In the genomic region with DNA sequence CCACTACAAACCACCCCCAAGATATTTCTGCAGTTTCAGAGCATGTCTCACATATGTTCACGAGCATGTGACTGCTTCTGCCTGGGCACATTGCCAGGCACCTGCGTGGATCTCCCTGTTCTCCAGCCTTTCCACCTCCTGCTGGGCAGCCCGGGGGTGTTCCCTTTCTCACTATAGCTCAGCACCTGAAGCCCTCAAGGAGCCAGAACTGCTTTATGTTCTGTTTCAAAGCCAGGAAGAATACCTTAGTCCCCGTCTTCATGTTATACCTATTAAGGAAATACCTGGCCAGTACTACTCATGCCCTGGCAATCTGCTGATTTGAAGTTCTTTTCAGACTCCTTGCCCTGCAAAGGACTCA, we compare ENCODE assay signal across 19 cellular contexts. TPM values are rescaled to one million over a fixed set of nuclear protein-coding genes. Genes with fewer than 3 reads are reported as not detected.
DNase-seq lines count a peak whose midpoint lies in the region; ATAC-seq and TF ChIP-seq lines count a peak whose summit lies in the region.
"Had no signal": no experiment of that assay in that cellular context is flagged by ENCODE, and none has a peak within 500 bp of the region (broad histone marks: within the 10 kb centered on the region; RNA-seq: fewer than 3 reads in every experiment).

No MANE protein-coding gene starts in this region.

- H3K9me3 Mint-ChIP-seq in GM23338 (peaks cover 15% of the 10 kb centered on the region), brain (peaks cover 13 to 24% (median 19%) of the 10 kb centered on the region in 5 experiments), neural progenitor cell (peaks cover 10% of the 10 kb centered on the region), glutamatergic neuron (ENCODE audit: unreplicated experiment) (peaks cover 4% of the 10 kb centered on the region)
- H3K9me3 Mint-ChIP-seq: CD4-positive, alpha-beta T cell had no signal

- H3K36me3 ChIP-seq in GM23338 (ENCODE audit: insufficient read depth): no peaks in the 10 kb centered on the region
- no peaks in the 10 kb centered on the region for H3K36me3 ChIP-seq in neural progenitor cell
- H3K36me3 ChIP-seq: adrenal gland had no signal

- H3K9me2 ChIP-seq in GM23338 (ENCODE audit: insufficient read depth): 0 out of 2 replicates have a peak, but pooled peaks cover 3% of the 10 kb centered on the region

- no peak; the same call in 2 of the 3 replicates for ATAC-seq in GM23338
- ATAC-seq in HG03139 (IDR thresholded peaks at IDR 0.05; ENCODE audit: unreplicated experiment): no peak
- no peak for ATAC-seq in GM21390 (IDR thresholded peaks at IDR 0.05; ENCODE audit: unreplicated experiment)
- ATAC-seq: left lobe of liver had no signal

- no peaks in the 10 kb centered on the region for H3K27me3 ChIP-seq in GM23338 (ENCODE audit: insufficient read depth)
- H3K27me3 ChIP-seq in neural progenitor cell: no peaks in the 10 kb centered on the region
- H3K27me3 ChIP-seq: adrenal gland had no signal

- H3K27me3 Mint-ChIP-seq in GM23338 (ENCODE audit: insufficient read depth, low read depth, poor library complexity) (peaks cover 8% of the 10 kb centered on the region), brain (peaks cover 3% of the 10 kb centered on the region), neural progenitor cell (ENCODE audit: insufficient read depth, low read depth) (peaks cover 2% of the 10 kb centered on the region), glutamatergic neuron (ENCODE audit: unreplicated experiment) (peaks cover 5% of the 10 kb centered on the region)

- H3K9me3 ChIP-seq in neural progenitor cell (ENCODE audit: low read depth): no peaks in the 10 kb centered on the region
- H3K9me3 ChIP-seq: adrenal gland had no signal

- H3K4me2 ChIP-seq in GM23338 (peak overlapping the region; percentile 58), neural progenitor cell (peak overlapping the region; percentile 69)
- H3K4me2 ChIP-seq: PC-9 had no signal

- peaks cover 47% of the 10 kb centered on the region for H3K4me1 Mint-ChIP-seq in GM23338
- peaks cover 43% of the 10 kb centered on the region for H3K4me1 Mint-ChIP-seq in brain
- peaks cover 35% of the 10 kb centered on the region for H3K4me1 Mint-ChIP-seq in neural progenitor cell
- peaks cover 4% of the 10 kb centered on the region for H3K4me1 Mint-ChIP-seq in glutamatergic neuron (ENCODE audit: low read depth, unreplicated experiment)

- H3F3A ChIP-seq in GM23338 (replicated peaks; ENCODE audit: low read depth): 0 out of 2 replicates have a peak, but pooled peaks cover 4% of the 10 kb centered on the region
- H3F3A ChIP-seq in neural progenitor cell (ENCODE audit: low read depth): peaks cover 23% of the 10 kb centered on the region

- H3K36me3 Mint-ChIP-seq in GM23338 (ENCODE audit: low read depth): peaks cover 12% of the 10 kb centered on the region
- H3K36me3 Mint-ChIP-seq in brain: peaks cover 7% of the 10 kb centered on the region
- H3K36me3 Mint-ChIP-seq in neural progenitor cell: peaks cover under 1% of the 10 kb centered on the region
- H3K36me3 Mint-ChIP-seq in glutamatergic neuron (ENCODE audit: unreplicated experiment): peaks cover 9% of the 10 kb centered on the region

- no peak overlapping the region for H3K27ac ChIP-seq in GM23338 (ENCODE audit: low read depth)
- H3K27ac ChIP-seq in neural progenitor cell: no peak overlapping the region
- H3K27ac ChIP-seq: adrenal gland, PC-9 had no signal

- H4K20me1 ChIP-seq in GM23338 (replicated peaks; ENCODE audit: insufficient read depth) (no peaks in the 10 kb centered on the region), neural progenitor cell (ENCODE audit: low read depth) (no peaks in the 10 kb centered on the region)

- DNase-seq in GM23338 (ENCODE audit: low spot score): no peak
- peak; percentile 3 for DNase-seq in NCI-H1092 (lab: John Stamatoyannopoulos, UW)
- DNase-seq in neural progenitor cell (ENCODE audit: low spot score): no peak
- DNase-seq in NCI-H226: no peak
- no peak for DNase-seq in glutamatergic neuron
- DNase-seq: activated CD4-positive, CD25-positive, alpha-beta regulatory T cell treated with anti-CD3 and anti-CD28 coated beads, Interleukin-2, amount 50 U/mL, for 72 hours; activated T-cell treated with anti-CD3 and anti-CD28 coated beads for 4 hours; adrenal gland; CD4-positive, alpha-beta T cell; NCI-H2227 treated with DMSO at 0.1 percent for 48 hours; trophoblast cell had no signal

- H3K79me2 ChIP-seq in GM23338 (replicated peaks; ENCODE audit: insufficient read depth) (no peaks in the 10 kb centered on the region), neural progenitor cell (ENCODE audit: low read depth) (no peaks in the 10 kb centered on the region)

- H3K4me3 Mint-ChIP-seq in GM23338 (no peak overlapping the region), brain (no peak overlapping the region), neural progenitor cell (peak overlapping the region; percentile 29), glutamatergic neuron (ENCODE audit: unreplicated experiment) (no peak overlapping the region)
- H3K4me3 Mint-ChIP-seq: CD4-positive, alpha-beta T cell had no signal

- peak overlapping the region; percentile 21; the same call in 1 of the 2 replicates for H3K4me3 ChIP-seq in GM23338
- H3K4me3 ChIP-seq in neural progenitor cell: no peak overlapping the region
- H3K4me3 ChIP-seq: adrenal gland, PC-9 had no signal

- H2AFZ ChIP-seq in GM23338 (0 out of 2 replicates have a peak overlapping the region, but pooled peaks have one; percentile 89), neural progenitor cell (replicated peaks) (no peak overlapping the region)
- H2AFZ ChIP-seq: PC-9 had no signal

- H3K27ac Mint-ChIP-seq in GM23338: no peak overlapping the region
- peak overlapping the region in 3 of 5 experiments; percentile 8 to 86 (median 34) for H3K27ac Mint-ChIP-seq in brain
- H3K27ac Mint-ChIP-seq in neural progenitor cell: peak overlapping the region; percentile 27
- no peak overlapping the region for H3K27ac Mint-ChIP-seq in glutamatergic neuron (ENCODE audit: unreplicated experiment)
- H3K27ac Mint-ChIP-seq: CD4-positive, alpha-beta T cell had no signal

- H3K4me1 ChIP-seq in GM23338 (ENCODE audit: insufficient read depth) (peaks cover 32% of the 10 kb centered on the region), neural progenitor cell (peaks cover 34% of the 10 kb centered on the region)
- H3K4me1 ChIP-seq: adrenal gland had no signal

- TF ChIP-seq CTCF in GM23338 (conservative IDR thresholded peaks at IDR 0.05; ENCODE audit: low read depth in 2 of 2) (no peak), brain (conservative IDR thresholded peaks at IDR 0.05) (no peak), neural progenitor cell (IDR thresholded peaks at IDR 0.05) (no peak), glutamatergic neuron (IDR thresholded peaks at IDR 0.05; ENCODE audit: partially characterized antibody, unreplicated experiment) (no peak)

- H3K9ac ChIP-seq in neural progenitor cell: no peak overlapping the region

TF ChIP-seq in GM23338, 12 proteins besides CTCF, POLR2A, EP300 and RAD21 (continues in another document):
- TF ChIP-seq CREB1 (CRISPR knock-in tag; IDR thresholded peaks at IDR 0.05; ENCODE audit: low read depth) (no peak), ZNF331 (CRISPR knock-in tag; IDR thresholded peaks at IDR 0.05; ENCODE audit: low read depth) (no peak), EZH2phosphoT487 (IDR thresholded peaks at IDR 0.05; ENCODE audit: unreplicated experiment) (no peak), JUNB (IDR thresholded peaks at IDR 0.05; ENCODE audit: unreplicated experiment) (no peak), ZNF114 (CRISPR knock-in tag; IDR thresholded peaks at IDR 0.05) (no peak), EZH2 (IDR thresholded peaks at IDR 0.05; ENCODE audit: low read depth, unreplicated experiment) (no peak), STAT1 (IDR thresholded peaks at IDR 0.05; ENCODE audit: unreplicated experiment) (no peak), NANOG (IDR thresholded peaks at IDR 0.05; ENCODE audit: borderline replicate concordance) (no peak)
- TF ChIP-seq, protein P1, sequence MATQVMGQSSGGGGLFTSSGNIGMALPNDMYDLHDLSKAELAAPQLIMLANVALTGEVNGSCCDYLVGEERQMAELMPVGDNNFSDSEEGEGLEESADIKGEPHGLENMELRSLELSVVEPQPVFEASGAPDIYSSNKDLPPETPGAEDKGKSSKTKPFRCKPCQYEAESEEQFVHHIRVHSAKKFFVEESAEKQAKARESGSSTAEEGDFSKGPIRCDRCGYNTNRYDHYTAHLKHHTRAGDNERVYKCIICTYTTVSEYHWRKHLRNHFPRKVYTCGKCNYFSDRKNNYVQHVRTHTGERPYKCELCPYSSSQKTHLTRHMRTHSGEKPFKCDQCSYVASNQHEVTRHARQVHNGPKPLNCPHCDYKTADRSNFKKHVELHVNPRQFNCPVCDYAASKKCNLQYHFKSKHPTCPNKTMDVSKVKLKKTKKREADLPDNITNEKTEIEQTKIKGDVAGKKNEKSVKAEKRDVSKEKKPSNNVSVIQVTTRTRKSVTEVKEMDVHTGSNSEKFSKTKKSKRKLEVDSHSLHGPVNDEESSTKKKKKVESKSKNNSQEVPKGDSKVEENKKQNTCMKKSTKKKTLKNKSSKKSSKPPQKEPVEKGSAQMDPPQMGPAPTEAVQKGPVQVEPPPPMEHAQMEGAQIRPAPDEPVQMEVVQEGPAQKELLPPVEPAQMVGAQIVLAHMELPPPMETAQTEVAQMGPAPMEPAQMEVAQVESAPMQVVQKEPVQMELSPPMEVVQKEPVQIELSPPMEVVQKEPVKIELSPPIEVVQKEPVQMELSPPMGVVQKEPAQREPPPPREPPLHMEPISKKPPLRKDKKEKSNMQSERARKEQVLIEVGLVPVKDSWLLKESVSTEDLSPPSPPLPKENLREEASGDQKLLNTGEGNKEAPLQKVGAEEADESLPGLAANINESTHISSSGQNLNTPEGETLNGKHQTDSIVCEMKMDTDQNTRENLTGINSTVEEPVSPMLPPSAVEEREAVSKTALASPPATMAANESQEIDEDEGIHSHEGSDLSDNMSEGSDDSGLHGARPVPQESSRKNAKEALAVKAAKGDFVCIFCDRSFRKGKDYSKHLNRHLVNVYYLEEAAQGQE (IDR thresholded peaks at IDR 0.05; ENCODE audit: unreplicated experiment): no peak
- TF ChIP-seq, protein P2, sequence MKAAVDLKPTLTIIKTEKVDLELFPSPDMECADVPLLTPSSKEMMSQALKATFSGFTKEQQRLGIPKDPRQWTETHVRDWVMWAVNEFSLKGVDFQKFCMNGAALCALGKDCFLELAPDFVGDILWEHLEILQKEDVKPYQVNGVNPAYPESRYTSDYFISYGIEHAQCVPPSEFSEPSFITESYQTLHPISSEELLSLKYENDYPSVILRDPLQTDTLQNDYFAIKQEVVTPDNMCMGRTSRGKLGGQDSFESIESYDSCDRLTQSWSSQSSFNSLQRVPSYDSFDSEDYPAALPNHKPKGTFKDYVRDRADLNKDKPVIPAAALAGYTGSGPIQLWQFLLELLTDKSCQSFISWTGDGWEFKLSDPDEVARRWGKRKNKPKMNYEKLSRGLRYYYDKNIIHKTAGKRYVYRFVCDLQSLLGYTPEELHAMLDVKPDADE (IDR thresholded peaks at IDR 0.05): no peak

RNA-seq across cellular contexts. Expression of a gene that starts 4.2 kb away (rescaled TPM):
- total RNA-seq in GM23338 (2014; rRNA removed; shearing (Covaris generic)): not detected in 2 replicates
- polyA plus RNA-seq in GM23338 (2016; fragmentation: Nextera tagmentation; extraction: Ambion mirVana) (not detected in 2 replicates), brain (ENCODE audit: insufficient read depth, low read depth, low replicate concordance) (not detected)
- total RNA-seq in neural progenitor cell (ENCODE audit: low replicate concordance) (not detected in 2 replicates), glutamatergic neuron (ENCODE audit: unreplicated experiment) (not detected)
- total RNA-seq: adrenal gland; CD4-positive, alpha-beta T cell; dermis microvascular lymphatic vessel endothelial cell; frontal cortex; left lobe of liver; PC-9; T-helper 1 cell treated with Interleukin-12 subunit alpha and Interleukin-12 subunit beta and Interleukin-4 antibody, amounts not matched to agents 30 ng/mL and 1 ng/mL, for 36 hours had no signal
- polyA plus RNA-seq: adrenal gland had no signal

Comparison
In these comparisons a context has a peak if more than half of its experiments do, and no peak if none do; other contexts are left out.
1. H3K27ac Mint-ChIP-seq: peak in brain (3 of 5) and neural progenitor cell (single experiment); none in GM23338 (single experiment) and glutamatergic neuron (single experiment).